ENCODE assay signal across 16 cellular contexts in genomic region chr18:48608581-48608980, GRCh38.
"Had no signal": no experiment of that assay in that cellular context is flagged by ENCODE, and none has a peak within 500 bp of the region (broad histone marks: within the 10 kb centered on the region; RNA-seq: fewer than 3 reads in every experiment).

No MANE protein-coding gene starts in this region.

- H3K9me3 ChIP-seq: esophagus muscularis mucosa, left ventricle myocardium inferior, thoracic aorta had no signal

- H3K4me1 Mint-ChIP-seq: stimulated activated naive CD8-positive, alpha-beta T cell treated with anti-CD3 and anti-CD28 coated beads, Interleukin-15, amount 100 ng/mL, for 72 hours had no signal

- H3K9me3 Mint-ChIP-seq: activated T-cell treated with anti-CD3 and anti-CD28 coated beads, Interleukin-2, amount 50 U/mL, for 24 hours; nephron progenitor cell; stimulated activated naive CD8-positive, alpha-beta T cell treated with anti-CD3 and anti-CD28 coated beads, Interleukin-15, amount 100 ng/mL, for 72 hours had no signal

- H3K4me2 ChIP-seq: hepatocyte had no signal

- H3K4me3 Mint-ChIP-seq: activated T-cell treated with anti-CD3 and anti-CD28 coated beads, Interleukin-2, amount 50 U/mL, for 24 hours; nephron progenitor cell; stimulated activated naive CD8-positive, alpha-beta T cell treated with anti-CD3 and anti-CD28 coated beads, Interleukin-15, amount 100 ng/mL, for 72 hours had no signal

- H3K27me3 ChIP-seq: esophagus muscularis mucosa, hepatocyte had no signal

- H3K36me3 ChIP-seq: esophagus muscularis mucosa, left ventricle myocardium inferior, thoracic aorta had no signal

- H3K27me3 Mint-ChIP-seq: activated T-cell treated with anti-CD3 and anti-CD28 coated beads, Interleukin-2, amount 50 U/mL, for 24 hours; stimulated activated naive CD8-positive, alpha-beta T cell treated with anti-CD3 and anti-CD28 coated beads, Interleukin-15, amount 100 ng/mL, for 72 hours had no signal

- ATAC-seq: sciatic nerve; stimulated activated naive CD8-positive, alpha-beta T cell treated with anti-CD3 and anti-CD28 coated beads, Interleukin-15, amount 100 ng/mL, for 72 hours had no signal

- H3K4me3 ChIP-seq: esophagus muscularis mucosa, hepatocyte, left ventricle myocardium inferior, thoracic aorta had no signal

- H3K27ac ChIP-seq: esophagus muscularis mucosa, hepatocyte, left ventricle myocardium inferior, thoracic aorta had no signal

- H3K27ac Mint-ChIP-seq: activated T-cell treated with anti-CD3 and anti-CD28 coated beads, Interleukin-2, amount 50 U/mL, for 24 hours; nephron progenitor cell had no signal

- DNase-seq: activated CD4-positive, alpha-beta T cell treated with anti-CD3 and anti-CD28 coated beads for 1 hour; activated CD4-positive, alpha-beta T cell treated with anti-CD3 and anti-CD28 coated beads, Interleukin-2, amount 50 U/mL, for 48 hours; activated naive CD4-positive, alpha-beta T cell treated with anti-CD3 and anti-CD28 coated beads, Interleukin-2, amount 50 U/mL, for 16 hours; activated T-cell treated with anti-CD3 and anti-CD28 coated beads, Interleukin-2, amount 50 U/mL, for 24 hours; cortex of kidney; effector CD4-positive, alpha-beta T cell; left ventricle myocardium inferior; mesenchymal stem cell; nephron progenitor cell; stimulated activated CD4-positive, alpha-beta T cell treated with anti-CD3 and anti-CD28 coated beads, Interleukin-1b, Interleukin-23, amount 100 ng/mL, for 48 hours; stimulated activated naive CD8-positive, alpha-beta T cell treated with anti-CD3 and anti-CD28 coated beads, Interleukin-15, amount 100 ng/mL, for 72 hours; T-helper 1 cell had no signal
